8 cellular contexts compared by ENCODE assay signal in genomic region chr7:111012799-111013675, GRCh38.
DNase-seq lines count a peak whose midpoint lies in the region; ATAC-seq and TF ChIP-seq lines count a peak whose summit lies in the region.

No MANE protein-coding gene starts in this region.

- H3K36me3 ChIP-seq in tibial nerve (no peaks in the 10 kb centered on the region), uterus (no peaks in the 10 kb centered on the region), testis (ENCODE audit: low read depth, missing control alignments) (no peaks in the 10 kb centered on the region)

- no peak for TF ChIP-seq EP300 in tibial nerve (IDR thresholded peaks at IDR 0.05)

- 75 to 78% methylated on average over 5 of the region's 5 CpGs for WGBS in tibial nerve, 2 donors
- 71 to 74% methylated on average over 5 of the region's 5 CpGs for WGBS in testis, 2 donors

- H3K27ac ChIP-seq in tibial nerve (no peak overlapping the region), uterus (no peak overlapping the region), testis (no peak overlapping the region)

- intact Hi-C loops in uterus (cut with DNase I; ENCODE audit: low total_unique reads) = no loop called here
- intact Hi-C loops in testis (cut with DNase I; ENCODE audit: low total_unique reads) = no loop called here

- no peaks in the 10 kb centered on the region for H3K9me3 ChIP-seq in tibial nerve
- no peaks in the 10 kb centered on the region for H3K9me3 ChIP-seq in uterus
- H3K9me3 ChIP-seq in testis = no peaks in the 10 kb centered on the region

- TF ChIP-seq CTCF in GM12864 (IDR thresholded peaks at IDR 0.05; ENCODE audit: low read depth, low read length, missing control alignments) (no peak), tibial nerve (IDR thresholded peaks at IDR 0.05) (no peak), uterus (IDR thresholded peaks at IDR 0.05) (no peak), testis (IDR thresholded peaks at IDR 0.05) (no peak)

- ATAC-seq in GM21367 (IDR thresholded peaks at IDR 0.05; ENCODE audit: unreplicated experiment) = peak; percentile 98
- ATAC-seq in HG03520 (IDR thresholded peaks at IDR 0.05; ENCODE audit: unreplicated experiment) = peak; percentile 92

- H3K27me3 ChIP-seq in tibial nerve (no peaks in the 10 kb centered on the region), uterus (no peaks in the 10 kb centered on the region), testis (no peaks in the 10 kb centered on the region)

- H3K4me3 ChIP-seq in GM12864 (ENCODE audit: low read depth, low read length) = no peak overlapping the region
- H3K4me3 ChIP-seq in tibial nerve = no peak overlapping the region
- no peak overlapping the region for H3K4me3 ChIP-seq in uterus
- H3K4me3 ChIP-seq in testis = no peak overlapping the region

- peak; percentile 47 for DNase-seq in GM12864 (ENCODE audit: low read depth)
- DNase-seq in activated naive CD8-positive, alpha-beta T cell treated with anti-CD3 and anti-CD28 coated beads, Interleukin-2, amount 50 U/mL, for 16 hours (ENCODE audit: low read depth, low spot score) = peak; percentile 9
- no peak for DNase-seq in tibial nerve (ENCODE audit: low spot score in 2 of 2)
- DNase-seq in uterus = no peak
- no peak for DNase-seq in NCI-H1092 treated with DMSO at 0.1 percent for 48 hours (lab: John Stamatoyannopoulos, UW)
- DNase-seq in testis = no peak

- TF ChIP-seq POLR2A in tibial nerve (IDR thresholded peaks at IDR 0.05) (no peak), uterus (IDR thresholded peaks at IDR 0.05) (no peak), testis (IDR thresholded peaks at IDR 0.05) (no peak)

- H3K4me1 ChIP-seq in tibial nerve = peaks cover 0 to 6% (median 0%) of the 10 kb centered on the region in 4 donors
- no peaks in the 10 kb centered on the region for H3K4me1 ChIP-seq in uterus
- H3K4me1 ChIP-seq in testis = no peaks in the 10 kb centered on the region

Comparison
In these comparisons a context has a peak if more than half of its experiments do, and no peak if none do; other contexts are left out.
1. DNase-seq: peak in GM12864 (single experiment) and activated naive CD8-positive, alpha-beta T cell treated with anti-CD3 and anti-CD28 coated beads, Interleukin-2, amount 50 U/mL, for 16 hours (single experiment); none in tibial nerve (0 of 2), uterus (0 of 2), NCI-H1092 treated with DMSO at 0.1 percent for 48 hours (single experiment) and testis (single experiment).